Comparison of ENCODE assay signal across 41 cellular contexts in genomic region chr11:28636566-28636965, GRCh38.
"Had no signal": no experiment of that assay in that cellular context is flagged by ENCODE, and none has a peak within 500 bp of the region (broad histone marks: within the 10 kb centered on the region; RNA-seq: fewer than 3 reads in every experiment).

No MANE protein-coding gene starts in this region.

- H3K27ac ChIP-seq: ascending aorta, cardiac muscle cell, colonic mucosa, Peyer's patch, SJSA1, VCaP had no signal

- H3K4me1 Mint-ChIP-seq: activated B cell treated with CpG ODN at 0.5 μM for 24 hours; activated naive CD8-positive, alpha-beta T cell treated with anti-CD3 and anti-CD28 coated beads for 36 hours; activated T-helper 17 cell treated with anti-CD3 and anti-CD28 coated beads, Interleukin-2, amount 50 U/mL, for 72 hours; central memory CD8-positive, alpha-beta T cell had no signal

- H3K27ac Mint-ChIP-seq: activated B cell treated with CpG ODN at 0.5 μM for 24 hours; activated CD4-positive, alpha-beta memory T cell treated with anti-CD3 and anti-CD28 coated beads for 36 hours; activated naive CD8-positive, alpha-beta T cell treated with anti-CD3 and anti-CD28 coated beads for 36 hours; activated T-helper 17 cell treated with anti-CD3 and anti-CD28 coated beads, Interleukin-2, amount 50 U/mL, for 72 hours had no signal

- DNase-seq: activated B cell treated with CpG ODN at 0.5 μM for 24 hours; activated CD4-positive, alpha-beta memory T cell treated with anti-CD3 and anti-CD28 coated beads for 36 hours; activated CD4-positive, alpha-beta T cell treated with anti-CD3 and anti-CD28 coated beads for 4 hours; activated CD4-positive, alpha-beta T cell treated with anti-CD3 and anti-CD28 coated beads, Interleukin-2, amount 50 U/mL, for 1 hour; activated CD4-positive, CD25-positive, alpha-beta regulatory T cell treated with anti-CD3 and anti-CD28 coated beads, Interleukin-2, amount 50 U/mL, for 72 hours; activated CD8-positive, alpha-beta memory T cell treated with anti-CD3 and anti-CD28 coated beads, Interleukin-2, amount 50 U/mL, for 4 hours; activated effector memory CD4-positive, alpha-beta T cell treated with anti-CD3 and anti-CD28 coated beads, Interleukin-2, amount 50 U/mL, for 16 hours; activated naive CD4-positive, alpha-beta T cell; activated naive CD4-positive, alpha-beta T cell treated with anti-CD3 and anti-CD28 coated beads, Interleukin-2, amount 50 U/mL, for 16 hours; activated naive CD8-positive, alpha-beta T cell treated with anti-CD3 and anti-CD28 coated beads for 36 hours; activated T-cell treated with anti-CD3 and anti-CD28 coated beads for 4 hours; activated T-cell treated with anti-CD3 and anti-CD28 coated beads, Interleukin-2, amount 50 U/mL, for 48 hours; amniotic stem cell; colonic mucosa; MM.1S; NCI-H1092 treated with DMSO at 0.1 percent for 48 hours; NCI-H1417; NCI-H146; NCI-H187; NCI-H2029 treated with DMSO at 0.1 percent for 48 hours; NCI-H2107; NCI-H2171 treated with DMSO at 0.1 percent for 48 hours; NCI-H2227 treated with DMSO at 0.1 percent for 48 hours; NCI-H446; NCI-H524; NCI-H69; NK-92 treated with Interleukin-12 subunit alpha and Interleukin-12 subunit beta, amount 100 ng/mL, for 24 hours; PC-3; Peyer's patch; RPMI8226; SHP77 treated with DMSO at 0.1 percent for 48 hours; SW 1271; T-helper 1 cell; T-helper 2 cell; T-helper 9 cell had no signal

- H3K36me3 Mint-ChIP-seq: activated CD4-positive, alpha-beta memory T cell treated with anti-CD3 and anti-CD28 coated beads for 36 hours; activated naive CD8-positive, alpha-beta T cell treated with anti-CD3 and anti-CD28 coated beads for 36 hours had no signal

- H3K27me3 ChIP-seq: ascending aorta, cardiac muscle cell, colonic mucosa, Peyer's patch, SJSA1 had no signal

- H3K4me3 ChIP-seq: ascending aorta, cardiac muscle cell, colonic mucosa, Peyer's patch, SJSA1 had no signal

- H3K27me3 Mint-ChIP-seq: activated B cell treated with CpG ODN at 0.5 μM for 24 hours; activated CD4-positive, alpha-beta memory T cell treated with anti-CD3 and anti-CD28 coated beads for 36 hours; activated T-helper 17 cell treated with anti-CD3 and anti-CD28 coated beads, Interleukin-2, amount 50 U/mL, for 72 hours; central memory CD8-positive, alpha-beta T cell had no signal

- H3K9me3 Mint-ChIP-seq: activated B cell treated with CpG ODN at 0.5 μM for 24 hours; activated CD4-positive, alpha-beta memory T cell treated with anti-CD3 and anti-CD28 coated beads for 36 hours; activated naive CD8-positive, alpha-beta T cell treated with anti-CD3 and anti-CD28 coated beads for 36 hours; activated T-helper 17 cell treated with anti-CD3 and anti-CD28 coated beads, Interleukin-2, amount 50 U/mL, for 72 hours; central memory CD8-positive, alpha-beta T cell had no signal

- H3K4me3 Mint-ChIP-seq: activated B cell treated with CpG ODN at 0.5 μM for 24 hours; activated CD4-positive, alpha-beta memory T cell treated with anti-CD3 and anti-CD28 coated beads for 36 hours; activated naive CD8-positive, alpha-beta T cell treated with anti-CD3 and anti-CD28 coated beads for 36 hours; activated T-helper 17 cell treated with anti-CD3 and anti-CD28 coated beads, Interleukin-2, amount 50 U/mL, for 72 hours; central memory CD8-positive, alpha-beta T cell had no signal

- H3K9me3 ChIP-seq: ascending aorta, colonic mucosa, Peyer's patch, SJSA1 had no signal
